ENCODE assay signal across 1 cellular context in the genomic region with DNA sequence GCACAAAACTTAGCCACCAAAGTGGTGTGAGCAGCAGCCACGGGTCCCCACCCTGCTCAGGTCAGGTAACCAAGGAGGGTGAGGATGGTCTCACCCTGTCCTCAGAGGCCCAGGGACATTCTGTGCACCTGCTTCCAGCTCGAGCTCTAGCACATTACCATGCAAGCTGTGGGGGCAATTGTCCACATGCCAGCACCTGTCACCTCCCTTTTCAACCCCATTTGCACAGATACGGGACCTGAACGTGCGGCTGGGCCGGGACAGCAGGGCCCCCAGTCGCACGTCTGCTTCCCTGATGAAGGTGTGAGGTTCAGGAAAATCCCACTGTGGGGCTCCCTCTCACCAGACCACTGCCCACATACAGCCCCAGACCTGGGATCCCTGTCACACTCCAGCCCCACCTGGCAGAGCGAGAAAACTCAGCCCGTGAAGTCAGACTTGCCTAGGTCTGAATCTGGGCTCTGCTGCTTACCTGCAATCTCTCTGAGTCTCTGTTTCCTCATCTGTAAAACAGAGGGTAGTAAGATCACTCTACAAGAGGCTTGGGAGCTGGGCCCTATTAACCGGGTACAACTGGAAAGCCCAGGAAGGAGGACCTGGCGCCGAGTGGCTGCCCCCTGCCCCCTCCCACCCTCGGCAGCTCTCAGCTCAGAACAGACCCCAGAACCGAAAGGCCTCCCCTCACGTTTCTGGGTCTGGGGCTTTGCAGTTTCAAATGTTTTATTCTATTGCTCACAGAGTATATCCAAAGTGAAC.
TF ChIP-seq lines count a peak whose summit lies in the region.

No MANE protein-coding gene starts in this region.

TF ChIP-seq in HepG2, 621 proteins besides CTCF, POLR2A, EP300 and RAD21:
- TF ChIP-seq ZNF207 (IDR thresholded peaks at IDR 0.05; ENCODE audit: borderline replicate concordance) (no peak), ZNF768 (CRISPR knock-in tag; IDR thresholded peaks at IDR 0.05) (peak; percentile 49; the same call in 1 of the 2 replicates)
TF ChIP-seq in HepG2: peak in this region for 1.
